Comparison of ENCODE assay signal across 22 cellular contexts in the genomic region with DNA sequence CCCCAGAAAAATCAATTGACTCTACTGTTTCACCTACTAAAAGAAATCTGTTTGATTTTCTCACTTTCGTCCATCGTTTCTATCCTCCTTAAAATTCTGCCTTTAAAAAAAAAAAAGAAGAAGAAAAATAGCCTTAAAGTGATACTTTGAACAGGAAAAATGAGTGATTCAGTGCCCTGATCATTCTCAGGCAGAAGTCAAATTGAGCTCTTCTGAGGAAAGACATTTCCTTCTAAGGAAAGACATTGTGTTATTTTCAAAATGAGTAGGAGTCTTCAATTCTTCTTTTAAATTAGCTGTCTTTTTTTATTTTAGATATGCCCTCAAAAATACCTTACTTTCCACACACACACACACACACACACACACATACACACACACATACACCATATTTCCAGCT.
DNase-seq lines count a peak whose midpoint lies in the region; ATAC-seq, FAIRE-seq and TF ChIP-seq lines count a peak whose summit lies in the region.
"Had no signal": no experiment of that assay in that cellular context is flagged by ENCODE, and none has a peak within 500 bp of the region (broad histone marks: within the 10 kb centered on the region; RNA-seq: fewer than 3 reads in every experiment).

No MANE protein-coding gene starts in this region.

- H3K4me3 ChIP-seq in pancreas = no peak overlapping the region
- H3K4me3 ChIP-seq in CD8-positive, alpha-beta memory T cell (ENCODE audit: low read length) = no peak overlapping the region

- TF ChIP-seq CTCF in natural killer cell (IDR thresholded peaks at IDR 0.05) (no peak), pancreas (IDR thresholded peaks at IDR 0.05) (no peak)

- peak overlapping the region; percentile 88 for H3K27ac Mint-ChIP-seq in activated CD4-positive, alpha-beta T cell treated with anti-CD3 and anti-CD28 coated beads, Interleukin-2, amount 10 ng/mL, durations not matched to agents 24 days and 14 days
- peak overlapping the region; percentile 51 to 58 for H3K27ac Mint-ChIP-seq in natural killer cell treated with Interleukin-12 subunit alpha and Interleukin-12 subunit beta and Interleukin-15 and Interleukin-18, amount 100 ng/mL, for 72 hours
- no peak overlapping the region for H3K27ac Mint-ChIP-seq in natural killer cell
- peak overlapping the region; percentile 94 for H3K27ac Mint-ChIP-seq in activated T-helper 17 cell treated with anti-CD3 and anti-CD28 coated beads, Interleukin-2, amount 50 U/mL, for 72 hours
- H3K27ac Mint-ChIP-seq in stimulated activated naive B cell treated with anti-CD40 and anti-IgM and Interleukin-4, amounts not matched to agents 10 μg/mL and 1 μg/mL and 100 μg/mL, for 72 hours = no peak overlapping the region
- peak overlapping the region in 1 of 8 donors; percentile 55 for H3K27ac Mint-ChIP-seq in CD8-positive, alpha-beta memory T cell

- peaks cover 2% of the 10 kb centered on the region for H3K27me3 Mint-ChIP-seq in activated CD4-positive, alpha-beta T cell treated with anti-CD3 and anti-CD28 coated beads, Interleukin-2, amount 10 ng/mL, durations not matched to agents 24 days and 14 days
- peaks cover 19% of the 10 kb centered on the region in 2 donors for H3K27me3 Mint-ChIP-seq in natural killer cell treated with Interleukin-12 subunit alpha and Interleukin-12 subunit beta and Interleukin-15 and Interleukin-18, amount 100 ng/mL, for 72 hours
- H3K27me3 Mint-ChIP-seq in natural killer cell (ENCODE audit: low read depth in 2 of 2) = peaks cover 17 to 42% of the 10 kb centered on the region in 2 donors
- H3K27me3 Mint-ChIP-seq in activated T-helper 17 cell treated with anti-CD3 and anti-CD28 coated beads, Interleukin-2, amount 50 U/mL, for 72 hours = peaks cover 3% of the 10 kb centered on the region
- peaks cover 19 to 27% of the 10 kb centered on the region in 2 donors for H3K27me3 Mint-ChIP-seq in stimulated activated naive B cell treated with anti-CD40 and anti-IgM and Interleukin-4, amounts not matched to agents 10 μg/mL and 1 μg/mL and 100 μg/mL, for 72 hours
- no peaks in the 10 kb centered on the region for H3K27me3 Mint-ChIP-seq in CD8-positive, alpha-beta memory T cell

- POLR2A ChIA-PET in CD8-positive, alpha-beta memory T cell (lab: Charles Lee) = interaction anchor here (0.6 to 0.7 kb wide), 2 partner anchors 58 to 80 kb away, joined by 3 read pairs; no protein-coding TSS in a partner anchor

- DNase-seq in activated CD4-positive, alpha-beta T cell treated with anti-CD3 and anti-CD28 coated beads, Interleukin-2, amount 10 ng/mL, durations not matched to agents 24 days and 14 days = no peak
- no peak for DNase-seq in activated CD4-positive, alpha-beta T cell treated with anti-CD3 and anti-CD28 coated beads, Interleukin-2, amount 50 U/mL, for 4 hours
- DNase-seq in natural killer cell treated with Interleukin-12 subunit alpha and Interleukin-12 subunit beta and Interleukin-15 and Interleukin-18, amount 100 ng/mL, for 72 hours (ENCODE audit: low spot score) = no peak
- DNase-seq in natural killer cell (no peak), pancreas (no peak)
- DNase-seq in stimulated activated naive B cell treated with anti-CD40 and anti-IgM and Interleukin-4, amounts not matched to agents 10 μg/mL and 1 μg/mL and 100 μg/mL, for 72 hours = no peak
- no peak for DNase-seq in CD8-positive, alpha-beta memory T cell
- DNase-seq: EL, GF-D8, IMR-90, NCI-H1105, NCI-H146, NCI-H2029, NCI-H345, NCI-H524, NCI-H774 had no signal

- intact Hi-C loops in activated CD4-positive, alpha-beta T cell treated with anti-CD3 and anti-CD28 coated beads, Interleukin-2, amount 10 ng/mL, durations not matched to agents 24 days and 14 days (cut with micrococcal nuclease) = loop anchor here (1.0 to 10.0 kb wide), 10 partner anchors 10 to 450 kb away; a partner anchor contains a TSS
- intact Hi-C loops in natural killer cell (cut with micrococcal nuclease) = no loop called here
- intact Hi-C loops in pancreas (cut with DNase I) = no loop called here

- FAIRE-seq in pancreas (lab: Jason Lieb, UNC) = no peak
- FAIRE-seq: H1 had no signal

- H3K9me3 Mint-ChIP-seq in activated CD4-positive, alpha-beta T cell treated with anti-CD3 and anti-CD28 coated beads, Interleukin-2, amount 10 ng/mL, durations not matched to agents 24 days and 14 days = no peaks in the 10 kb centered on the region
- H3K9me3 Mint-ChIP-seq in natural killer cell treated with Interleukin-12 subunit alpha and Interleukin-12 subunit beta and Interleukin-15 and Interleukin-18, amount 100 ng/mL, for 72 hours = no peaks in the 10 kb centered on the region
- no peaks in the 10 kb centered on the region for H3K9me3 Mint-ChIP-seq in natural killer cell
- no peaks in the 10 kb centered on the region for H3K9me3 Mint-ChIP-seq in activated T-helper 17 cell treated with anti-CD3 and anti-CD28 coated beads, Interleukin-2, amount 50 U/mL, for 72 hours
- peaks cover 0 to 2% of the 10 kb centered on the region in 2 donors for H3K9me3 Mint-ChIP-seq in stimulated activated naive B cell treated with anti-CD40 and anti-IgM and Interleukin-4, amounts not matched to agents 10 μg/mL and 1 μg/mL and 100 μg/mL, for 72 hours
- H3K9me3 Mint-ChIP-seq in CD8-positive, alpha-beta memory T cell = no peaks in the 10 kb centered on the region

- no peaks in the 10 kb centered on the region for H3K36me3 Mint-ChIP-seq in activated CD4-positive, alpha-beta T cell treated with anti-CD3 and anti-CD28 coated beads, Interleukin-2, amount 10 ng/mL, durations not matched to agents 24 days and 14 days (ENCODE audit: low read depth)
- no peaks in the 10 kb centered on the region for H3K36me3 Mint-ChIP-seq in natural killer cell treated with Interleukin-12 subunit alpha and Interleukin-12 subunit beta and Interleukin-15 and Interleukin-18, amount 100 ng/mL, for 72 hours
- H3K36me3 Mint-ChIP-seq in natural killer cell = no peaks in the 10 kb centered on the region
- H3K36me3 Mint-ChIP-seq in activated T-helper 17 cell treated with anti-CD3 and anti-CD28 coated beads, Interleukin-2, amount 50 U/mL, for 72 hours (ENCODE audit: low read depth) = no peaks in the 10 kb centered on the region
- H3K36me3 Mint-ChIP-seq in stimulated activated naive B cell treated with anti-CD40 and anti-IgM and Interleukin-4, amounts not matched to agents 10 μg/mL and 1 μg/mL and 100 μg/mL, for 72 hours = no peaks in the 10 kb centered on the region
- H3K36me3 Mint-ChIP-seq in CD8-positive, alpha-beta memory T cell = peaks cover 0 to 3% (median 0%) of the 10 kb centered on the region in 3 donors

- 30 to 32% methylated on average over 2 of the region's 2 CpGs for WGBS in pancreas, 2 donors

- H3K27me3 ChIP-seq in pancreas = no peaks in the 10 kb centered on the region
- H3K27me3 ChIP-seq in CD8-positive, alpha-beta memory T cell (ENCODE audit: insufficient read depth, low read length, poor library complexity, severe bottlenecking) = no peaks in the 10 kb centered on the region

- ATAC-seq in natural killer cell treated with Interleukin-12 subunit alpha and Interleukin-12 subunit beta and Interleukin-15 and Interleukin-18, amount 100 ng/mL, for 72 hours = peak in 1 of 2 donors; percentile 54
- ATAC-seq in natural killer cell = no peak
- ATAC-seq in activated T-helper 17 cell treated with anti-CD3 and anti-CD28 coated beads, Interleukin-2, amount 50 U/mL, for 72 hours (replicated peaks) = peak; percentile 64
- peak; percentile 31 to 51 for ATAC-seq in stimulated activated naive B cell treated with anti-CD40 and anti-IgM and Interleukin-4, amounts not matched to agents 10 μg/mL and 1 μg/mL and 100 μg/mL, for 72 hours (replicated peaks)
- no peak for ATAC-seq in pancreas
- ATAC-seq: HCT116, Panc1 had no signal

- peak overlapping the region; percentile 10 for H3K4me3 Mint-ChIP-seq in activated CD4-positive, alpha-beta T cell treated with anti-CD3 and anti-CD28 coated beads, Interleukin-2, amount 10 ng/mL, durations not matched to agents 24 days and 14 days
- peak overlapping the region; percentile 53 for H3K4me3 Mint-ChIP-seq in natural killer cell treated with Interleukin-12 subunit alpha and Interleukin-12 subunit beta and Interleukin-15 and Interleukin-18, amount 100 ng/mL, for 72 hours
- H3K4me3 Mint-ChIP-seq in natural killer cell = no peak overlapping the region
- H3K4me3 Mint-ChIP-seq in activated T-helper 17 cell treated with anti-CD3 and anti-CD28 coated beads, Interleukin-2, amount 50 U/mL, for 72 hours = peak overlapping the region; percentile 70
- H3K4me3 Mint-ChIP-seq in stimulated activated naive B cell treated with anti-CD40 and anti-IgM and Interleukin-4, amounts not matched to agents 10 μg/mL and 1 μg/mL and 100 μg/mL, for 72 hours = no peak overlapping the region
- H3K4me3 Mint-ChIP-seq in CD8-positive, alpha-beta memory T cell = no peak overlapping the region

- H3K4me1 Mint-ChIP-seq in activated CD4-positive, alpha-beta T cell treated with anti-CD3 and anti-CD28 coated beads, Interleukin-2, amount 10 ng/mL, durations not matched to agents 24 days and 14 days = peaks cover 39% of the 10 kb centered on the region
- peaks cover 2 to 21% of the 10 kb centered on the region in 2 donors for H3K4me1 Mint-ChIP-seq in natural killer cell treated with Interleukin-12 subunit alpha and Interleukin-12 subunit beta and Interleukin-15 and Interleukin-18, amount 100 ng/mL, for 72 hours (ENCODE audit: low read depth in 2 of 2)
- peaks cover 2% of the 10 kb centered on the region in 2 donors for H3K4me1 Mint-ChIP-seq in natural killer cell
- peaks cover 21% of the 10 kb centered on the region for H3K4me1 Mint-ChIP-seq in activated T-helper 17 cell treated with anti-CD3 and anti-CD28 coated beads, Interleukin-2, amount 50 U/mL, for 72 hours
- H3K4me1 Mint-ChIP-seq in stimulated activated naive B cell treated with anti-CD40 and anti-IgM and Interleukin-4, amounts not matched to agents 10 μg/mL and 1 μg/mL and 100 μg/mL, for 72 hours = peaks cover 0 to 5% of the 10 kb centered on the region in 2 donors
- peaks cover 4 to 28% (median 6%) of the 10 kb centered on the region in 3 donors for H3K4me1 Mint-ChIP-seq in CD8-positive, alpha-beta memory T cell

- H3K9me3 ChIP-seq in pancreas = no peaks in the 10 kb centered on the region
- H3K9me3 ChIP-seq in CD8-positive, alpha-beta memory T cell (ENCODE audit: low read length) = no peaks in the 10 kb centered on the region

- no peaks in the 10 kb centered on the region for H3K36me3 ChIP-seq in pancreas
- no peaks in the 10 kb centered on the region for H3K36me3 ChIP-seq in CD8-positive, alpha-beta memory T cell (ENCODE audit: insufficient read depth, low read length)

- H3K4me1 ChIP-seq in pancreas = no peaks in the 10 kb centered on the region
- H3K4me1 ChIP-seq in CD8-positive, alpha-beta memory T cell (ENCODE audit: insufficient read depth, low read length) = no peaks in the 10 kb centered on the region

- CTCF ChIA-PET in CD8-positive, alpha-beta memory T cell (lab: Charles Lee) = interaction anchor here (0.9 kb wide), 1 partner anchor 9 kb away, joined by 3 read pairs; no protein-coding TSS in a partner anchor

- no peak overlapping the region for H3K27ac ChIP-seq in pancreas
- no peak overlapping the region for H3K27ac ChIP-seq in CD8-positive, alpha-beta memory T cell (ENCODE audit: low read depth, low read length)
- H3K27ac ChIP-seq: C4-2B, KMS-11 had no signal

Comparison
In these comparisons a context has a peak if more than half of its experiments do, and no peak if none do; other contexts are left out.
1. H3K27ac Mint-ChIP-seq: peak in activated CD4-positive, alpha-beta T cell treated with anti-CD3 and anti-CD28 coated beads, Interleukin-2, amount 10 ng/mL, durations not matched to agents 24 days and 14 days (single experiment), natural killer cell treated with Interleukin-12 subunit alpha and Interleukin-12 subunit beta and Interleukin-15 and Interleukin-18, amount 100 ng/mL, for 72 hours (2 of 2) and activated T-helper 17 cell treated with anti-CD3 and anti-CD28 coated beads, Interleukin-2, amount 50 U/mL, for 72 hours (single experiment); none in natural killer cell (0 of 2) and stimulated activated naive B cell treated with anti-CD40 and anti-IgM and Interleukin-4, amounts not matched to agents 10 μg/mL and 1 μg/mL and 100 μg/mL, for 72 hours (single experiment).
2. H3K4me3 Mint-ChIP-seq: peak in activated CD4-positive, alpha-beta T cell treated with anti-CD3 and anti-CD28 coated beads, Interleukin-2, amount 10 ng/mL, durations not matched to agents 24 days and 14 days (single experiment), natural killer cell treated with Interleukin-12 subunit alpha and Interleukin-12 subunit beta and Interleukin-15 and Interleukin-18, amount 100 ng/mL, for 72 hours (single experiment) and activated T-helper 17 cell treated with anti-CD3 and anti-CD28 coated beads, Interleukin-2, amount 50 U/mL, for 72 hours (single experiment); none in natural killer cell (single experiment), stimulated activated naive B cell treated with anti-CD40 and anti-IgM and Interleukin-4, amounts not matched to agents 10 μg/mL and 1 μg/mL and 100 μg/mL, for 72 hours (0 of 2) and CD8-positive, alpha-beta memory T cell (0 of 7).
3. ATAC-seq: peak in activated T-helper 17 cell treated with anti-CD3 and anti-CD28 coated beads, Interleukin-2, amount 50 U/mL, for 72 hours (single experiment) and stimulated activated naive B cell treated with anti-CD40 and anti-IgM and Interleukin-4, amounts not matched to agents 10 μg/mL and 1 μg/mL and 100 μg/mL, for 72 hours (2 of 2); none in natural killer cell (0 of 3) and pancreas (0 of 4).